17 cellular contexts compared by ENCODE assay signal in the genomic region with DNA sequence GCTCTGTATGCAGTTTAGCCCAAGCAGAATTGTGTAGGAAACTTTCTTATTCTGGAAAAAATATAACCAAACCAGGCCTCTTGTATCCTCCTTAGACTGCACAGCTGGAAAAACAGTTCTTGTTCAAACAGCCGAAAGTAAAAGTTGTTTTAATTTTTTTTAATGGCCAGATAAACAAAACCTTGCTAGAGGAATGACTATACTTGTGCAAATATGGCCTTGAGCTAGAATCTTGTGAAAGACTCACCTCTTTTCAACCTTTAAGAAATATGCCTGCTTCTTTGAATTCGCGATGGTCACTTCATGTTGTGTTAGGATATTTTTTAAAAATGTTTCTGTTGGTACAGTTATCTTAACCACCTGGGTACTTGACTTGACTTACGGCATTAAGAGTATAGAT.
DNase-seq lines count a peak whose midpoint lies in the region; ATAC-seq, FAIRE-seq and TF ChIP-seq lines count a peak whose summit lies in the region.
"Had no signal": no experiment of that assay in that cellular context is flagged by ENCODE, and none has a peak within 500 bp of the region (broad histone marks: within the 10 kb centered on the region; RNA-seq: fewer than 3 reads in every experiment).

No MANE protein-coding gene starts in this region.

- 38% methylated on average over 4 of the region's 4 CpGs for WGBS in prostate gland
- 85% methylated on average over 4 of the region's 4 CpGs for WGBS in right cardiac atrium

- ATAC-seq in right cardiac atrium (no peak), GM18505 (IDR thresholded peaks at IDR 0.05; ENCODE audit: unreplicated experiment) (no peak)
- ATAC-seq: PC-3 had no signal

- H3K36me3 Mint-ChIP-seq in activated CD4-positive, alpha-beta T cell treated with anti-CD3 and anti-CD28 coated beads, Interleukin-2, amount 10 ng/mL, durations not matched to agents 24 days and 14 days (ENCODE audit: low read depth), result peaks cover 2% of the 10 kb centered on the region
- H3K36me3 Mint-ChIP-seq in CD8-positive, alpha-beta memory T cell, result peaks cover 0 to 5% (median 0%) of the 10 kb centered on the region in 3 donors

- H3K27ac ChIP-seq in prostate gland, result peak overlapping the region; percentile 4 to 10
- no peak overlapping the region for H3K27ac ChIP-seq in right cardiac atrium (ENCODE audit: low read length)
- no peak overlapping the region for H3K27ac ChIP-seq in CD8-positive, alpha-beta memory T cell (ENCODE audit: low read depth, low read length)
- H3K27ac ChIP-seq: SJSA1 had no signal

- peaks cover 2% of the 10 kb centered on the region for H3K27me3 Mint-ChIP-seq in activated CD4-positive, alpha-beta T cell treated with anti-CD3 and anti-CD28 coated beads, Interleukin-2, amount 10 ng/mL, durations not matched to agents 24 days and 14 days
- peaks cover 19 to 43% of the 10 kb centered on the region in 2 donors for H3K27me3 Mint-ChIP-seq in CD8-positive, alpha-beta memory T cell

- H3K27me3 ChIP-seq in prostate gland (replicated peaks; ENCODE audit: insufficient read depth) (no peaks in the 10 kb centered on the region), right cardiac atrium (ENCODE audit: control insufficient read depth, insufficient read depth) (no peaks in the 10 kb centered on the region)
- no peaks in the 10 kb centered on the region for H3K27me3 ChIP-seq in CD8-positive, alpha-beta memory T cell (ENCODE audit: insufficient read depth, low read length, poor library complexity, severe bottlenecking)
- H3K27me3 ChIP-seq: SJSA1 had no signal

- no peaks in the 10 kb centered on the region for H3K9me3 ChIP-seq in prostate gland
- no peaks in the 10 kb centered on the region for H3K9me3 ChIP-seq in right cardiac atrium (ENCODE audit: control insufficient read depth, low read length)
- no peaks in the 10 kb centered on the region for H3K9me3 ChIP-seq in CD8-positive, alpha-beta memory T cell (ENCODE audit: low read length)
- H3K9me3 ChIP-seq: SJSA1 had no signal

- no peak for TF ChIP-seq CTCF in prostate gland (IDR thresholded peaks at IDR 0.05)

- no peaks in the 10 kb centered on the region for H3K36me3 ChIP-seq in prostate gland
- H3K36me3 ChIP-seq in CD8-positive, alpha-beta memory T cell (ENCODE audit: insufficient read depth, low read length), result no peaks in the 10 kb centered on the region
- H3K36me3 ChIP-seq: SJSA1 had no signal

- H3K9me3 Mint-ChIP-seq in activated CD4-positive, alpha-beta T cell treated with anti-CD3 and anti-CD28 coated beads, Interleukin-2, amount 10 ng/mL, durations not matched to agents 24 days and 14 days, result peaks cover 4% of the 10 kb centered on the region
- H3K9me3 Mint-ChIP-seq in CD8-positive, alpha-beta memory T cell, result no peaks in the 10 kb centered on the region

- H3K4me3 ChIP-seq in prostate gland, result no peak overlapping the region
- H3K4me3 ChIP-seq in right cardiac atrium (ENCODE audit: low read length), result no peak overlapping the region
- no peak overlapping the region for H3K4me3 ChIP-seq in CD8-positive, alpha-beta memory T cell (ENCODE audit: low read length)
- H3K4me3 ChIP-seq: SJSA1 had no signal

- H3K4me1 ChIP-seq in prostate gland (replicated peaks), result peaks cover 7% of the 10 kb centered on the region
- H3K4me1 ChIP-seq in right cardiac atrium (ENCODE audit: control insufficient read depth, insufficient read depth, low read length), result no peaks in the 10 kb centered on the region
- H3K4me1 ChIP-seq in CD8-positive, alpha-beta memory T cell (ENCODE audit: insufficient read depth, low read length), result no peaks in the 10 kb centered on the region
- H3K4me1 ChIP-seq: SJSA1 had no signal

- FAIRE-seq in endometrium (lab: Jason Lieb, UNC), result peak; percentile 83
- FAIRE-seq: GM18507 had no signal

- peaks cover 17% of the 10 kb centered on the region for H3K4me1 Mint-ChIP-seq in activated CD4-positive, alpha-beta T cell treated with anti-CD3 and anti-CD28 coated beads, Interleukin-2, amount 10 ng/mL, durations not matched to agents 24 days and 14 days
- no peaks in the 10 kb centered on the region for H3K4me1 Mint-ChIP-seq in CD8-positive, alpha-beta memory T cell

- H3K4me3 Mint-ChIP-seq in activated CD4-positive, alpha-beta T cell treated with anti-CD3 and anti-CD28 coated beads, Interleukin-2, amount 10 ng/mL, durations not matched to agents 24 days and 14 days, result peak overlapping the region; percentile 19
- no peak overlapping the region for H3K4me3 Mint-ChIP-seq in CD8-positive, alpha-beta memory T cell

- no peak for TF ChIP-seq POLR2A in prostate gland (IDR thresholded peaks at IDR 0.05)
- no peak for TF ChIP-seq POLR2A in GM18505 (IDR thresholded peaks at IDR 0.05; ENCODE audit: borderline replicate concordance, extremely low read depth, insufficient read depth, insufficient read length)

- intact Hi-C loops in activated CD4-positive, alpha-beta T cell treated with anti-CD3 and anti-CD28 coated beads, Interleukin-2, amount 10 ng/mL, durations not matched to agents 24 days and 14 days (cut with micrococcal nuclease), result loop anchor here (5.0 kb wide), 2 partner anchors 37 to 98 kb away; no protein-coding TSS in a partner anchor
- intact Hi-C loops in prostate gland (cut with DNase I) (loop anchor here (10.0 kb wide), 1 partner anchor 110 kb away; the partner anchor contains the start of gene MAF), right cardiac atrium (cut with DNase I) (no loop called here)

- CTCF ChIA-PET in CD8-positive, alpha-beta memory T cell (lab: Charles Lee), result no interaction called here

- DNase-seq in activated CD4-positive, alpha-beta T cell treated with anti-CD3 and anti-CD28 coated beads, Interleukin-2, amount 10 ng/mL, durations not matched to agents 24 days and 14 days, result no peak
- DNase-seq in activated CD4-positive, alpha-beta T cell treated with anti-CD3 and anti-CD28 coated beads, Interleukin-2, amount 50 U/mL, for 4 hours, result no peak
- DNase-seq in prostate gland (ENCODE audit: low spot score) (no peak), right cardiac atrium (no peak), HUDEP-2 (lab: John Stamatoyannopoulos, UW; ENCODE audit: unreplicated experiment in 76 of 76) (no peak)
- DNase-seq in CD8-positive, alpha-beta memory T cell, result no peak
- DNase-seq: C1 segment of cervical spinal cord, COR-L47, H7, NCI-H1417, NCI-H2029, NCI-H524, PC-3 had no signal

- H3K27ac Mint-ChIP-seq in activated CD4-positive, alpha-beta T cell treated with anti-CD3 and anti-CD28 coated beads, Interleukin-2, amount 10 ng/mL, durations not matched to agents 24 days and 14 days, result no peak overlapping the region
- H3K27ac Mint-ChIP-seq in CD8-positive, alpha-beta memory T cell, result no peak overlapping the region

- POLR2A ChIA-PET in CD8-positive, alpha-beta memory T cell (lab: Charles Lee), result no interaction called here

Comparison
In these comparisons a context has a peak if more than half of its experiments do, and no peak if none do; other contexts are left out.
1. H3K27ac ChIP-seq: peak in prostate gland (2 of 2); none in right cardiac atrium (single experiment) and CD8-positive, alpha-beta memory T cell (single experiment).
2. intact Hi-C loops: an anchor here in activated CD4-positive, alpha-beta T cell treated with anti-CD3 and anti-CD28 coated beads, Interleukin-2, amount 10 ng/mL, durations not matched to agents 24 days and 14 days (5.0 kb wide) and prostate gland (10.0 kb wide); none called in right cardiac atrium.